Comparison of ENCODE assay signal across 2 cellular contexts in genomic region chr4:75544220-75544619, GRCh38. TPM values are rescaled to one million over a fixed set of nuclear protein-coding genes. Genes with fewer than 3 reads are reported as not detected.
"Had no signal": no experiment of that assay in that cellular context is flagged by ENCODE, and none has a peak within 500 bp of the region (broad histone marks: within the 10 kb centered on the region; RNA-seq: fewer than 3 reads in every experiment).

No MANE protein-coding gene starts in this region.

RNA-seq across cellular contexts. Expression of gene ODAPH, which starts 11.6 kb away (rescaled TPM):
- polyA plus RNA-seq: fibroblast of lung; naive thymus-derived CD4-positive, alpha-beta T cell had no signal
